15 cellular contexts compared by ENCODE assay signal in the genomic region with DNA sequence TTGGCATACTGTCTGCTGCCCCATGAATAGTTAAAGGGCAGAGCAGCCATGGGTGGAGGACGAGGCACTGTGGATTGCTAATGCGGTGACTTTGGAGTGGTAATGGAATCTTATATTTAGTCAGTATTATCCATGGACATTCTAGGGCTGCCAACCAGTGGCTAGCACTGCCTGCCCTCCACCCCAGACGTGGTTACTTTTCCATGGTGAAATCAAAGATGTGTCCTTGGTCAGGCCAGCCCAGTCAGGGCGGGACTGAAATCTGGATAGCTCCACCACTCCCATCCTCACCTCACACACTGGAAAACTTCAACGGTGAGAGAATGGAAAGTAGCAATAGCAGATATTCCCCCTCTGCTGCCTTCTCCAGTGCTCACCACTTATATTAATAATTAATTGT. TPM values are rescaled to one million over a fixed set of nuclear protein-coding genes. Genes with fewer than 3 reads are reported as not detected.
DNase-seq lines count a peak whose midpoint lies in the region; ATAC-seq and TF ChIP-seq lines count a peak whose summit lies in the region.
"Had no signal": no experiment of that assay in that cellular context is flagged by ENCODE, and none has a peak within 500 bp of the region (broad histone marks: within the 10 kb centered on the region; RNA-seq: fewer than 3 reads in every experiment).

No MANE protein-coding gene starts in this region.

- BruUV-seq in PC-3 (replicated peaks; lab: Mats Ljungman, UMichigan) = no TSS peak

- H2BK12ac ChIP-seq in trophoblast cell (ENCODE audit: low read length) = no peak overlapping the region

- no peaks in the 10 kb centered on the region for H3K9me3 Mint-ChIP-seq in activated CD4-positive, alpha-beta T cell treated with anti-CD3 and anti-CD28 coated beads for 36 hours (ENCODE audit: low read depth)

- H3K4me1 Mint-ChIP-seq in activated CD4-positive, alpha-beta T cell treated with anti-CD3 and anti-CD28 coated beads for 36 hours = peaks cover 52% of the 10 kb centered on the region

- H4K8ac ChIP-seq in trophoblast cell (ENCODE audit: low read depth, low read length) = no peak overlapping the region

- H3K36me3 Mint-ChIP-seq in activated CD4-positive, alpha-beta T cell treated with anti-CD3 and anti-CD28 coated beads for 36 hours (ENCODE audit: low read depth) = peaks cover 3% of the 10 kb centered on the region

- no peak overlapping the region for H4K91ac ChIP-seq in trophoblast cell (ENCODE audit: low read depth, low read length)

- H3K27me3 Mint-ChIP-seq in activated CD4-positive, alpha-beta T cell treated with anti-CD3 and anti-CD28 coated beads for 36 hours = no peaks in the 10 kb centered on the region

- H3K27ac Mint-ChIP-seq in activated CD4-positive, alpha-beta T cell treated with anti-CD3 and anti-CD28 coated beads for 36 hours = peak overlapping the region; percentile 88

- H3K4me3 ChIP-seq in PC-3 (ENCODE audit: low read length) (no peak overlapping the region), epithelial cell of esophagus (ENCODE audit: low read length) (peak overlapping the region; percentile 60), trophoblast cell (ENCODE audit: low read depth, low read length) (no peak overlapping the region)

- peak overlapping the region; percentile 16 for H3K4ac ChIP-seq in trophoblast cell (ENCODE audit: low read depth, low read length)

- no peak for DNase-seq in activated CD4-positive, alpha-beta T cell treated with anti-CD3 and anti-CD28 coated beads for 36 hours
- no peak for DNase-seq in activated CD4-positive, alpha-beta T cell treated with anti-CD3 and anti-CD28 coated beads, Interleukin-2, amount 50 U/mL, for 48 hours
- DNase-seq in PC-3 (no peak), epithelial cell of esophagus (ENCODE audit: low read depth) (no peak), trophoblast cell (no peak), NCI-H1436 (lab: John Stamatoyannopoulos, UW) (no peak)
- DNase-seq: activated CD4-positive, alpha-beta T cell treated with anti-CD3 and anti-CD28 coated beads for 48 hours; aorta; DMS53; NCI-H1105 treated with DMSO at 0.1 percent for 48 hours; NCI-H526; Right ventricle myocardium superior had no signal

- CTCF ChIA-PET in activated CD4-positive, alpha-beta T cell treated with anti-CD3 and anti-CD28 coated beads for 36 hours (lab: Charles Lee) = no interaction called here
- CTCF ChIA-PET in PC-3 (lab: Charles Lee) = no interaction called here

- H3K4me1 ChIP-seq in PC-3 (ENCODE audit: insufficient read depth, low read length) (peaks cover 13% of the 10 kb centered on the region; the same call in 1 of the 2 replicates), trophoblast cell (ENCODE audit: control insufficient read depth in 1 of 2, insufficient read depth in 2 of 2, low read length in 2 of 2) (peaks cover 10 to 11% of the 10 kb centered on the region in 2 experiments)

- no peak overlapping the region for H2BK5ac ChIP-seq in trophoblast cell (ENCODE audit: low read depth, low read length, poor library complexity)

- peak overlapping the region; percentile 82 for H3K4me3 Mint-ChIP-seq in activated CD4-positive, alpha-beta T cell treated with anti-CD3 and anti-CD28 coated beads for 36 hours

- no peak overlapping the region for H3K18ac ChIP-seq in trophoblast cell (ENCODE audit: low read length)

- H3K36me3 ChIP-seq in PC-3 (ENCODE audit: low read depth, low read length) (no peaks in the 10 kb centered on the region), trophoblast cell (ENCODE audit: control insufficient read depth in 1 of 2, insufficient read depth in 2 of 2, low read length in 2 of 2) (no peaks in the 10 kb centered on the region)
- H3K36me3 ChIP-seq: neutrophil had no signal

- no peaks in the 10 kb centered on the region for H4K20me1 ChIP-seq in PC-3 (ENCODE audit: low read length)

- no peak overlapping the region for H3K27ac ChIP-seq in PC-3 (ENCODE audit: low read length)
- H3K27ac ChIP-seq in trophoblast cell (ENCODE audit: low read depth, low read length) = no peak overlapping the region
- H3K27ac ChIP-seq: neutrophil had no signal

- POLR2A ChIA-PET in activated CD4-positive, alpha-beta T cell treated with anti-CD3 and anti-CD28 coated beads for 36 hours (lab: Charles Lee) = interaction anchor here (1.2 kb wide), 1 partner anchor 11 kb away, joined by 3 read pairs; no protein-coding TSS in a partner anchor
- POLR2A ChIA-PET in PC-3 (lab: Charles Lee; ENCODE audit: unreplicated experiment) = no interaction called here

- no peaks in the 10 kb centered on the region for H3F3A ChIP-seq in PC-3 (ENCODE audit: low read length, unreplicated experiment)

- intact Hi-C loops in activated CD4-positive, alpha-beta T cell treated with anti-CD3 and anti-CD28 coated beads for 36 hours (cut with DNase I, micrococcal nuclease) = loop anchor here (5.0 kb wide), 3 partner anchors 68 to 1492 kb away; a partner anchor contains a TSS
- intact Hi-C loops in PC-3 (cut with micrococcal nuclease) = loop anchor here (5.0 kb wide), 1 partner anchor 163 kb away; a partner anchor contains a TSS

- H3K9ac ChIP-seq in PC-3 (ENCODE audit: low read length) (no peak overlapping the region), trophoblast cell (ENCODE audit: low read length) (no peak overlapping the region)

- no peak overlapping the region for H2AK5ac ChIP-seq in trophoblast cell (ENCODE audit: low read length)

- H3K79me1 ChIP-seq in trophoblast cell (ENCODE audit: low read length) = peaks cover 5% of the 10 kb centered on the region

- no peak overlapping the region for H4K12ac ChIP-seq in trophoblast cell (ENCODE audit: low read depth, low read length)

- no peaks in the 10 kb centered on the region for H3K9me2 ChIP-seq in PC-3 (replicated peaks; ENCODE audit: low read length)

- H3K23ac ChIP-seq in trophoblast cell (ENCODE audit: low read length) = no peak overlapping the region

- no peak overlapping the region for H2BK120ac ChIP-seq in trophoblast cell (ENCODE audit: insufficient read depth, low read length, poor library complexity)

- H3K4me2 ChIP-seq in PC-3 (ENCODE audit: low read length) = 0 out of 2 replicates have a peak overlapping the region, but pooled peaks have one; percentile 98
- no peak overlapping the region for H3K4me2 ChIP-seq in trophoblast cell (ENCODE audit: low read length)

- H3K14ac ChIP-seq in trophoblast cell (ENCODE audit: low read length) = no peak overlapping the region

- H2AFZ ChIP-seq in PC-3 (ENCODE audit: low read length) (no peak overlapping the region), trophoblast cell (ENCODE audit: insufficient read depth, low read length, poor library complexity) (no peak overlapping the region)

- ATAC-seq in activated CD4-positive, alpha-beta T cell treated with anti-CD3 and anti-CD28 coated beads for 36 hours = no peak
- no peak for ATAC-seq in PC-3
- no peak for ATAC-seq in HG02852 (IDR thresholded peaks at IDR 0.05; ENCODE audit: unreplicated experiment)
- no peak for ATAC-seq in GM21367 (IDR thresholded peaks at IDR 0.05; ENCODE audit: unreplicated experiment)

- H3K79me2 ChIP-seq in PC-3 (ENCODE audit: low read length) (no peaks in the 10 kb centered on the region), trophoblast cell (ENCODE audit: control insufficient read depth, insufficient read depth, low read length, poor library complexity) (peaks cover 6% of the 10 kb centered on the region)

- peaks cover 30% of the 10 kb centered on the region for H3K27me3 ChIP-seq in PC-3 (ENCODE audit: low read length)
- no peaks in the 10 kb centered on the region for H3K27me3 ChIP-seq in trophoblast cell (ENCODE audit: insufficient read depth, low read length)

- no CpG with 5 or more reads among the region's 5 CpGs for WGBS in trophoblast cell (ENCODE audit: extremely low coverage, insufficient coverage, insufficient read length)

- H3K9me3 ChIP-seq in PC-3 (ENCODE audit: low read length) (no peaks in the 10 kb centered on the region), trophoblast cell (ENCODE audit: insufficient read depth, low read depth, low read length) (no peaks in the 10 kb centered on the region)
- H3K9me3 ChIP-seq: neutrophil had no signal

- no peak for TF ChIP-seq CTCF in PC-3 (conservative IDR thresholded peaks at IDR 0.05; ENCODE audit: low read depth, low read length)
- TF ChIP-seq CTCF in epithelial cell of esophagus (IDR thresholded peaks at IDR 0.05; ENCODE audit: insufficient read depth, low read depth, low read length, missing control alignments) = no peak

RNA-seq across cellular contexts. Expression of a gene that starts 2.3 kb away (rescaled TPM):
- 1 to 10 TPM; 6.4 to 8.3 TPM for total RNA-seq in activated CD4-positive, alpha-beta T cell treated with anti-CD3 and anti-CD28 coated beads for 36 hours
- 3.6 and 4.1 TPM in 2 replicates for total RNA-seq in PC-3 (2014; rRNA removed)
- polyA plus RNA-seq in trophoblast cell (2013) = 2.4 and 2.6 TPM in 2 replicates

RNA-seq across cellular contexts. Expression of a gene that starts 43.6 kb away (rescaled TPM):
- total RNA-seq in activated CD4-positive, alpha-beta T cell treated with anti-CD3 and anti-CD28 coated beads for 36 hours = 10 to 100 TPM; 51.2 to 56.1 TPM
- 37.8 and 46.9 TPM in 2 replicates for total RNA-seq in PC-3 (2014; rRNA removed)
- polyA plus RNA-seq in trophoblast cell (2013) = 39.6 and 39.9 TPM in 2 replicates
